25 cellular contexts compared by ENCODE assay signal in the genomic region with DNA sequence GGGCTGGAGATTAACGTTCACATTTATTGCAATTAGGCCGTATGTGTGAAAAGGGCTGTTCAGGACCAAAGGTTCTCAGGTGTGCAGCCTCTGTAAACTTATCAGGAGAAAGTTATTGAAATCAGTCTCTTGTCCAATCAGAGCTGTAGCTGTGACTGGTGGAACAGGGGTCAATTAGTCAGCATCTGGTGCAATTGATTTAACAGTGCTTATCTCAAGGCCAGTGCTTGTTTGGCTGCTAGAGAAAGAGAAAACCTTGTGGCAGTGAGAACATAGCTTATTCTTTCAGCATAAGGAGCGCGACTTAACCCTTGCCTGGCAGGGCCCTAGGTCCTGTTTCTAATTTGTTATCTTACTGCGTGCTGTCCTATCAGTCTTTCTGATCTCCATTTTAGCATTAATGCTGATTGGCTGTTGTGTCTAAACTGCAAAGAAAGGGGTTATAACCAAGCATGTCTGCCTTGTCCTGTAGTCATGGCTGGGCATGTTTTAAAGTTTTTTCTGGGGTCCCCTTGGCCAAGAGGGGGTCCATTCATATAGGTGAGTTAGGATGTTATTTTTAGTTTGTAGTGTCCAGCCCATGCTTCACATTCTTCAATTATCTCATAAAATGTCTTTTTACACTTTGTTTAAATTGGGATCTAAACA.
DNase-seq lines count a peak whose midpoint lies in the region; ATAC-seq, FAIRE-seq and TF ChIP-seq lines count a peak whose summit lies in the region.
"Had no signal": no experiment of that assay in that cellular context is flagged by ENCODE, and none has a peak within 500 bp of the region (broad histone marks: within the 10 kb centered on the region; RNA-seq: fewer than 3 reads in every experiment).

No MANE protein-coding gene starts in this region.

- no peaks in the 10 kb centered on the region for H3K27me3 Mint-ChIP-seq in progenitor cell of endocrine pancreas
- H3K27me3 Mint-ChIP-seq in endodermal cell (ENCODE audit: insufficient read depth): no peaks in the 10 kb centered on the region
- H3K27me3 Mint-ChIP-seq: activated naive CD4-positive, alpha-beta T cell treated with anti-CD3 and anti-CD28 coated beads, Interleukin-2, amount 50 U/mL, for 24 hours had no signal

- H3K4me3 Mint-ChIP-seq in progenitor cell of endocrine pancreas (ENCODE audit: low read depth) (peak overlapping the region; percentile 10), endodermal cell (no peak overlapping the region)
- H3K4me3 Mint-ChIP-seq: activated naive CD4-positive, alpha-beta T cell treated with anti-CD3 and anti-CD28 coated beads, Interleukin-2, amount 50 U/mL, for 24 hours; brain; CD4-positive, alpha-beta T cell; stimulated activated memory B cell treated with anti-CD40 and anti-IgM and Interleukin-4, amounts not matched to agents 10 μg/mL and 1 μg/mL and 100 μg/mL, for 72 hours; T-helper 17 cell had no signal

- H3K27ac Mint-ChIP-seq in progenitor cell of endocrine pancreas: peak overlapping the region; percentile 89
- H3K27ac Mint-ChIP-seq in endodermal cell: no peak overlapping the region
- H3K27ac Mint-ChIP-seq: activated naive CD4-positive, alpha-beta T cell treated with anti-CD3 and anti-CD28 coated beads, Interleukin-2, amount 50 U/mL, for 24 hours; CD4-positive, alpha-beta T cell; stimulated activated memory B cell treated with anti-CD40 and anti-IgM and Interleukin-4, amounts not matched to agents 10 μg/mL and 1 μg/mL and 100 μg/mL, for 72 hours; T-helper 17 cell had no signal

- no peaks in the 10 kb centered on the region for H3K36me3 ChIP-seq in PC-9 (ENCODE audit: low read depth)
- no peaks in the 10 kb centered on the region for H3K36me3 ChIP-seq in K562 (ENCODE audit: control insufficient read depth, insufficient read depth, low read length)
- H3K36me3 ChIP-seq in endodermal cell (ENCODE audit: control insufficient read depth, insufficient read depth, low read length): no peaks in the 10 kb centered on the region
- H3K36me3 ChIP-seq: colonic mucosa, SJSA1, WERI-Rb-1 had no signal

- peak in 1 of 2 experiments; percentile 82 for DNase-seq in PC-9
- peak; percentile 17 to 54 (median 31) for DNase-seq in K562 (ENCODE audit: extremely low read depth in 1 of 4, low spot score in 3 of 4)
- DNase-seq in islet precursor cell: peak; percentile 50
- DNase-seq in progenitor cell of endocrine pancreas (ENCODE audit: low spot score, unreplicated experiment): peak; percentile 29
- DNase-seq in NCI-H187 treated with DMSO at 0.1 percent for 48 hours (lab: John Stamatoyannopoulos, UW): no peak
- no peak for DNase-seq in endodermal cell
- DNase-seq in GDM1 (lab: John Stamatoyannopoulos, UW): no peak
- DNase-seq: activated CD4-positive, alpha-beta T cell treated with anti-CD3 and anti-CD28 coated beads, Interleukin-2, amount 50 U/mL, for 1 hour; CD4-positive, alpha-beta T cell; colonic mucosa; DMS53; GF-D8; head of caudate nucleus; NCI-H1092; NCI-H2081; NK-92 treated with Interleukin-12 subunit alpha and Interleukin-12 subunit beta, amount 100 ng/mL, for 24 hours; T-helper 17 cell; WERI-Rb-1 had no signal

- peaks cover 4% of the 10 kb centered on the region for H3K9me3 Mint-ChIP-seq in progenitor cell of endocrine pancreas (ENCODE audit: low read depth)
- no peaks in the 10 kb centered on the region for H3K9me3 Mint-ChIP-seq in endodermal cell
- H3K9me3 Mint-ChIP-seq: activated naive CD4-positive, alpha-beta T cell treated with anti-CD3 and anti-CD28 coated beads, Interleukin-2, amount 50 U/mL, for 24 hours; brain; CD4-positive, alpha-beta T cell; stimulated activated memory B cell treated with anti-CD40 and anti-IgM and Interleukin-4, amounts not matched to agents 10 μg/mL and 1 μg/mL and 100 μg/mL, for 72 hours had no signal

- ATAC-seq in K562: peak; percentile 77
- ATAC-seq: stimulated activated memory B cell treated with anti-CD40 and anti-IgM and Interleukin-4, amounts not matched to agents 10 μg/mL and 1 μg/mL and 100 μg/mL, for 72 hours; T-helper 17 cell had no signal

- TF ChIP-seq EP300 in K562 (IDR thresholded peaks at IDR 0.05; ENCODE audit: low read length): peak; percentile 34; the same call in 1 of the 2 replicates

- BruUV-seq in PC-9 (replicated peaks; lab: Mats Ljungman, UMichigan): no TSS peak
- no TSS peak for BruUV-seq in K562 (replicated peaks; lab: Mats Ljungman, UMichigan)

- POLR2A ChIA-PET in PC-9 (lab: Charles Lee; ENCODE audit: unreplicated experiment) (no interaction called here), K562 (lab: Yijun Ruan, JAX) (interaction anchor here (2.3 kb wide), 1 partner anchor 16 kb away, joined by 7 read pairs; no protein-coding TSS in a partner anchor)

- whole genome bisulfite sequencing in K562 (ENCODE audit: insufficient coverage, low coverage, missing lambda C conversion rate): 3% methylated on average over 5 of the region's 5 CpGs
- 90 to 93% methylated on average over 2 to 5 of the region's 5 CpGs for WGBS in endodermal cell (ENCODE audit: insufficient coverage in 1 of 2, insufficient read length in 1 of 2), 2 experiments

- H3K9me1 ChIP-seq in K562 (ENCODE audit: control insufficient read depth, insufficient read depth, low read length): no peaks in the 10 kb centered on the region

- H3K9ac ChIP-seq in K562 (ENCODE audit: insufficient read depth in 1 of 2, low read depth in 2 of 2, low read length in 2 of 2) (no peak overlapping the region), endodermal cell (ENCODE audit: extremely low read depth, low read length, poor library complexity, severe bottlenecking) (no peak overlapping the region)

- H3K9me3 ChIP-seq in PC-9 (ENCODE audit: insufficient read depth, low read depth) (no peaks in the 10 kb centered on the region), K562 (replicated peaks; ENCODE audit: control insufficient read depth, insufficient read depth, low read depth, low read length) (no peaks in the 10 kb centered on the region), endodermal cell (ENCODE audit: control insufficient read depth, low read length) (no peaks in the 10 kb centered on the region)
- H3K9me3 ChIP-seq: colonic mucosa, SJSA1 had no signal

- H3F3A ChIP-seq in PC-9 (ENCODE audit: insufficient read depth, low read depth): peaks cover 10% of the 10 kb centered on the region; the same call in 1 of the 2 replicates

- H4K20me1 ChIP-seq in PC-9 (ENCODE audit: insufficient read depth) (no peaks in the 10 kb centered on the region), K562 (replicated peaks; ENCODE audit: control insufficient read depth, insufficient read depth, low read length) (no peaks in the 10 kb centered on the region)

- H3K36me3 Mint-ChIP-seq in progenitor cell of endocrine pancreas (ENCODE audit: insufficient read depth) (no peaks in the 10 kb centered on the region), endodermal cell (ENCODE audit: low read depth) (no peaks in the 10 kb centered on the region)
- H3K36me3 Mint-ChIP-seq: activated naive CD4-positive, alpha-beta T cell treated with anti-CD3 and anti-CD28 coated beads, Interleukin-2, amount 50 U/mL, for 24 hours; brain; stimulated activated memory B cell treated with anti-CD40 and anti-IgM and Interleukin-4, amounts not matched to agents 10 μg/mL and 1 μg/mL and 100 μg/mL, for 72 hours had no signal

- no peaks in the 10 kb centered on the region for H3K9me2 ChIP-seq in PC-9 (ENCODE audit: insufficient read depth)

- CTCF ChIA-PET in PC-9 (lab: Charles Lee) (no interaction called here), K562 (lab: Yijun Ruan, JAX; ENCODE audit: low intra/inter-chr PET ratio) (no interaction called here)

- H3K27ac ChIP-seq in PC-9: peak overlapping the region; percentile 57
- H3K27ac ChIP-seq in K562 (ENCODE audit: extremely low read depth, low read depth, low read length): no peak overlapping the region
- H3K27ac ChIP-seq in endodermal cell (ENCODE audit: low read depth, low read length): no peak overlapping the region
- H3K27ac ChIP-seq: colonic mucosa, SJSA1, skin epidermis, WERI-Rb-1 had no signal

- intact Hi-C loops in PC-9 (cut with micrococcal nuclease; ENCODE audit: unreplicated experiment) (no loop called here), K562 (cut with micrococcal nuclease) (no loop called here)

- peak overlapping the region; percentile 58; the same call in 1 of the 2 replicates for H2AFZ ChIP-seq in PC-9
- no peak overlapping the region for H2AFZ ChIP-seq in K562 (ENCODE audit: low read depth, low read length)

- no peak for TF ChIP-seq POLR2A in K562 (conservative IDR thresholded peaks at IDR 0.05)

- in situ Hi-C loops in K562 (cut with MboI): no loop called here

- TF ChIP-seq CTCF in PC-9 (conservative IDR thresholded peaks at IDR 0.05) (no peak), K562 (IDR thresholded peaks at IDR 0.05 in 2 of 3, conservative IDR thresholded peaks at IDR 0.05 in 1 of 3; ENCODE audit: insufficient read depth in 2 of 3, low read depth in 1 of 3, low read length in 3 of 3) (no peak), progenitor cell of endocrine pancreas (IDR thresholded peaks at IDR 0.05; ENCODE audit: unreplicated experiment) (no peak), endodermal cell (conservative IDR thresholded peaks at IDR 0.05) (no peak)

- H3K4me2 ChIP-seq in PC-9 (peak overlapping the region; percentile 50), K562 (ENCODE audit: insufficient read depth, low read length) (no peak overlapping the region; the same call in 1 of the 2 replicates)

- H3K4me1 ChIP-seq in PC-9 (replicated peaks; ENCODE audit: insufficient read depth) (peaks cover 32% of the 10 kb centered on the region), K562 (replicated peaks in 1 of 2; ENCODE audit: control insufficient read depth in 2 of 2, insufficient read depth in 2 of 2, low read length in 2 of 2) (peaks cover 0 to 8% of the 10 kb centered on the region in 2 experiments; a peak in 2 of 5 replicates), endodermal cell (ENCODE audit: control insufficient read depth, insufficient read depth, low read length) (no peaks in the 10 kb centered on the region)
- H3K4me1 ChIP-seq: colonic mucosa, SJSA1 had no signal

- no peak overlapping the region for H3K4me3 ChIP-seq in PC-9
- H3K4me3 ChIP-seq in K562: no peak overlapping the region
- no peak overlapping the region for H3K4me3 ChIP-seq in endodermal cell (ENCODE audit: low read length)
- H3K4me3 ChIP-seq: colonic mucosa, SJSA1, skin epidermis had no signal

- FAIRE-seq in K562 (lab: Jason Lieb, UNC): peak; percentile 71
- FAIRE-seq: HTR-8/SVneo, RCC 7860 had no signal

- H3K4me1 Mint-ChIP-seq in progenitor cell of endocrine pancreas (ENCODE audit: low read depth) (peaks cover 40% of the 10 kb centered on the region), endodermal cell (peaks cover 4% of the 10 kb centered on the region)
- H3K4me1 Mint-ChIP-seq: activated naive CD4-positive, alpha-beta T cell treated with anti-CD3 and anti-CD28 coated beads, Interleukin-2, amount 50 U/mL, for 24 hours; brain; stimulated activated memory B cell treated with anti-CD40 and anti-IgM and Interleukin-4, amounts not matched to agents 10 μg/mL and 1 μg/mL and 100 μg/mL, for 72 hours had no signal

- H3K79me2 ChIP-seq in PC-9 (ENCODE audit: low read depth): no peaks in the 10 kb centered on the region
- H3K79me2 ChIP-seq in K562 (ENCODE audit: control insufficient read depth, insufficient read depth, low read length): no peaks in the 10 kb centered on the region

- no peaks in the 10 kb centered on the region for H3K27me3 ChIP-seq in PC-9 (ENCODE audit: insufficient read depth, low read depth)
- peaks cover 0 to 7% of the 10 kb centered on the region in 2 experiments; a peak in 2 of 5 replicates for H3K27me3 ChIP-seq in K562 (ENCODE audit: control insufficient read depth in 2 of 2, insufficient read depth in 2 of 2, low read length in 2 of 2)
- no peaks in the 10 kb centered on the region for H3K27me3 ChIP-seq in endodermal cell (ENCODE audit: control insufficient read depth, insufficient read depth, low read length, poor library complexity, severe bottlenecking)
- H3K27me3 ChIP-seq: colonic mucosa, SJSA1 had no signal

- TF ChIP-seq RAD21 in K562 (CRISPR knock-in tag; conservative IDR thresholded peaks at IDR 0.05 in 1 of 2, IDR thresholded peaks at IDR 0.05 in 1 of 2): no peak

Comparison
In these comparisons a context has a peak if more than half of its experiments do, and no peak if none do; other contexts are left out.
1. DNase-seq: peak in K562 (4 of 4), islet precursor cell (single experiment) and progenitor cell of endocrine pancreas (single experiment); none in NCI-H187 treated with DMSO at 0.1 percent for 48 hours (single experiment), endodermal cell (single experiment) and GDM1 (single experiment).